In the genomic region with DNA sequence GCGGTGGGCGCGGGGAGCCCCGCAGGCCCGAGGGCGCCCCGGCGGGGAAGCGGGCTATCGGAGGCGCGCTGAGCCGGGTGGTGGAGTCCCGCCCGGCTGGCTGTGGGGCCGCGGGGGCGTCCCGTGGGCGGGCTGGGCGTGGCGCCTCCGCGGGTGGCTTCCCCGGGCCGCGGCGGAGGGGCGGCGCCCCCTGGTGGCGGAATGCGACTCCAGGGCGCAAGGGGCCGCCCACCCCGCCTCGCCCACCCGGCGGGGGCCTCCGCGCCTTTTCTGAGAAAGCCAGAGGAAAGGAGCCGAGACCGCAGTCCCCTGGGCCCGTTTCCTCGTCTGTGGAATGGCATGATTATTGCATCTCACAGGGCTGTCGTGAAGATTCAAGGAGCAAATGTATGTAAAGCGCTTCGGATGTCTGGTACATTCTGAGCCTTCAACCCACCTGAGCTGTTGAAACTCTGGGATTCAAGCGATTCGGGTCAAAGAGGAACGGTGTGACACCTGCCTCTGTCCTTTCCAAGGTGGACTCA, we compare ENCODE assay signal across 8 cellular contexts. TPM values are rescaled to one million over a fixed set of nuclear protein-coding genes. Genes with fewer than 3 reads are reported as not detected.
DNase-seq lines count a peak whose midpoint lies in the region; ATAC-seq and TF ChIP-seq lines count a peak whose summit lies in the region.

No MANE protein-coding gene starts in this region.

- no peaks in the 10 kb centered on the region for H3K9me3 ChIP-seq in AG04450 (ENCODE audit: control insufficient read depth, insufficient read depth, low read length)
- H3K9me3 ChIP-seq in iPS-20b (ENCODE audit: insufficient read depth, low read depth, low read length): no peaks in the 10 kb centered on the region
- no peaks in the 10 kb centered on the region for H3K9me3 ChIP-seq in spleen

- CTCF ChIA-PET in AG04450 (lab: Charles Lee): interaction anchor here (0.5 to 7.8 kb wide), 14 partner anchors 8 to 328 kb away, joined by 3 to 227 read pairs (median 4); no protein-coding TSS in a partner anchor

- intact Hi-C loops in spleen (cut with DNase I; ENCODE audit: low total_unique reads): loop anchor here (5.0 kb wide), 1 partner anchor 110 kb away; no protein-coding TSS in a partner anchor

- DNase-seq in AG04450 (ENCODE audit: low read depth, low spot score): no peak
- peak; percentile 51 for DNase-seq in T-helper 22 cell (ENCODE audit: low read depth)
- peak; percentile 80 for DNase-seq in astrocyte of the hippocampus (ENCODE audit: low read depth, low spot score)
- DNase-seq in spleen: peak; percentile 93
- DNase-seq in NCI-H187 (lab: John Stamatoyannopoulos, UW): no peak

- POLR2A ChIA-PET in AG04450 (lab: Yijun Ruan, JAX): no interaction called here

- no peak overlapping the region; the same call in 1 of the 2 replicates for H3K9ac ChIP-seq in iPS-20b (ENCODE audit: low read depth, low read length)

- peak; percentile 55 for TF ChIP-seq CTCF in AG04450 (IDR thresholded peaks at IDR 0.05; ENCODE audit: low read depth, low read length)
- peak; percentile 28 to 92 (median 71) for TF ChIP-seq CTCF in spleen (IDR thresholded peaks at IDR 0.05 in 8 of 11, conservative IDR thresholded peaks at IDR 0.05 in 3 of 11)

- WGBS in spleen, 5 donors: 1 to 3% (median 2%) methylated on average over 15 to 50 of the region's 50 CpGs

- H3K4me1 ChIP-seq in iPS-20b (ENCODE audit: insufficient read depth, low read length) (no peaks in the 10 kb centered on the region; the same call in 1 of the 2 replicates), spleen (peaks cover 7 to 18% (median 15%) of the 10 kb centered on the region in 6 donors)

- no peak overlapping the region for H3K27ac ChIP-seq in AG04450 (ENCODE audit: low read depth, low read length)
- H3K27ac ChIP-seq in iPS-20b (ENCODE audit: low read length): no peak overlapping the region
- peak overlapping the region in 1 of 8 donors; percentile 13 for H3K27ac ChIP-seq in spleen

- H3K4me3 ChIP-seq in AG04450 (ENCODE audit: low read depth, low read length) (peak overlapping the region; percentile 56), iPS-20b (ENCODE audit: low read length) (peak overlapping the region; percentile 69), spleen (peak overlapping the region; percentile 30 to 75 (median 44))

- no peak for TF ChIP-seq POLR2A in spleen (IDR thresholded peaks at IDR 0.05)

- H3K36me3 ChIP-seq in iPS-20b (ENCODE audit: insufficient read depth, low read depth, low read length): no peaks in the 10 kb centered on the region
- H3K36me3 ChIP-seq in spleen: no peaks in the 10 kb centered on the region

- H3K27me3 ChIP-seq in AG04450 (ENCODE audit: control insufficient read depth, insufficient read depth, low read length) (no peaks in the 10 kb centered on the region), iPS-20b (ENCODE audit: insufficient read depth, low read length) (peaks cover 33% of the 10 kb centered on the region), spleen (replicated peaks in 1 of 7) (peaks cover 0 to 23% (median 0%) of the 10 kb centered on the region in 7 donors)

- ATAC-seq in GM18909 (IDR thresholded peaks at IDR 0.05; ENCODE audit: poor library complexity, unreplicated experiment) (peak; percentile 65), HG03439 (IDR thresholded peaks at IDR 0.05; ENCODE audit: unreplicated experiment) (peak; percentile 61)

RNA-seq across cellular contexts. Expression of gene RAB6B, which starts 31.9 kb away (rescaled TPM):
- polyA plus RNA-seq in AG04450 (2011; rRNA removed) (2.2 and 2.3 TPM in 2 replicates), spleen (1 to 10 TPM; 1.3 to 8.3 (median 6.7) TPM)
- 2.0 and 3.4 TPM in 2 replicates for polyA minus RNA-seq in AG04450 (2011; rRNA and poly(A)+ RNA removed)
- 10 to 100 TPM in 2 of 7 donors, 1 to 10 TPM in 5; 6.1 to 20.4 (median 9.7) TPM for total RNA-seq in spleen

Comparison
In these comparisons a context has a peak if more than half of its experiments do, and no peak if none do; other contexts are left out.
1. DNase-seq: peak in T-helper 22 cell (single experiment), astrocyte of the hippocampus (single experiment) and spleen (single experiment); none in AG04450 (single experiment) and NCI-H187 (0 of 2).
2. Peak in every context shown above with its lines, with median percentiles within 50 percentile points of each other: H3K4me3 ChIP-seq.